ENCODE assay signal across 17 cellular contexts in genomic region chr4:96305030-96305429, GRCh38.
"Had no signal": no experiment of that assay in that cellular context is flagged by ENCODE, and none has a peak within 500 bp of the region (broad histone marks: within the 10 kb centered on the region; RNA-seq: fewer than 3 reads in every experiment).

No MANE protein-coding gene starts in this region.

- H3K9me3 ChIP-seq: right atrium auricular region, vagina had no signal

- H3K27ac ChIP-seq: left lung, right atrium auricular region, tibial nerve, vagina, WERI-Rb-1 had no signal

- H3K4me3 ChIP-seq: left lung, right atrium auricular region, tibial nerve, vagina had no signal

- ATAC-seq: left lung had no signal

- H3K36me3 ChIP-seq: left lung, right atrium auricular region, tibial nerve, vagina, WERI-Rb-1 had no signal

- DNase-seq: activated CD4-positive, alpha-beta T cell treated with anti-CD3 and anti-CD28 coated beads for 1 hour; activated CD8-positive, alpha-beta memory T cell treated with anti-CD3 and anti-CD28 coated beads for 24 hours; activated CD8-positive, alpha-beta memory T cell treated with anti-CD3 and anti-CD28 coated beads, Interleukin-2, amount 50 U/mL, for 48 hours; activated effector memory CD4-positive, alpha-beta T cell treated with Interleukin-2 at 50 U/mL for 16 hours; activated naive CD4-positive, alpha-beta T cell treated with anti-CD3 and anti-CD28 coated beads, Interleukin-2, amount 50 U/mL, for 16 hours; activated T-cell treated with anti-CD3 and anti-CD28 coated beads, Interleukin-2, amount 50 U/mL, for 48 hours; cerebellar nuclear complex; cortex of kidney; left lung; mammary epithelial cell; T1000; WERI-Rb-1 had no signal

- FAIRE-seq: bronchial epithelial cell, keratinocyte had no signal

- H3K4me1 ChIP-seq: left lung, right atrium auricular region, tibial nerve, vagina had no signal

- H3K27me3 ChIP-seq: left lung, right atrium auricular region, tibial nerve, vagina had no signal
